In the genomic region with DNA sequence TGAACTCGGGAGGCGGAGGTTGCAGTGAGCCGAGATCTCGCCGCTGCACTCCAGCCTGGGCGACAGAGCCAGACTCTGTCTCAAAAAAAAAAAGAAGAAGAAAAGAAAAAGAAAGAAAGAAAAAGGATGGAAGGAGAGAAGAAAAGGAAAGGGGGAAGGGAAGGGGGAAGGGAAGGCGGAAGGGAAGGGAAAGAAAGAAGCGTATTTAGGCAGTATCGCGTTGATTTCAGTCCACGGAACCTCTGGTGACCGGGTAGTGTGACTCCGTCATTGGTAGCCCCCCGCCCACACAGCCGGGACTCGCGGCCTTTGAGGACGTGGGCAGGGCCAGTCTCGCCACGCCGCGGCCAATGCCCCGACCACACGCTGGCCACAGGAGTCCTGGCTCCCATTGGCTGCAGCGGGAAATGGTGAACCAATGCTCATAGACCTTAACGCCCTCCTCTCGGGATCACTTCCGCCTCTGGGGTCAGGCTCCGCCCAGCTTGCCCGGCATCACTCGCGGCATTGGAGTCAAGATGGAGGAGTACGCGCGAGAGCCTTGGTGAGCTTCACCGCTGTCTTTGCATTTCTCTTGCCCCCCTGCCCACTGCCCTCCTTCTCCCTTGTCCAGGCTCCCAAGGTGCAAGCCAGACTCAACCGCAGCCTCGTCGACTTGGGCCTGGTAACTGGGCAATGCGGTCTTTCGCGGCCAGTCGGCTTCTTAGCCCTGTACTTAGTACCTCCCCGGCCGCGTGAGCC, we compare ENCODE assay signal across 8 cellular contexts. TPM values are rescaled to one million over a fixed set of nuclear protein-coding genes. Genes with fewer than 3 reads are reported as not detected.
DNase-seq lines count a peak whose midpoint lies in the region; ATAC-seq and TF ChIP-seq lines count a peak whose summit lies in the region.

Gene TIMM17A, plus strand, starts transcription at position 495 of the 741 bp plus-strand sequence. Its CDS starts 24 bp downstream, at position 519.

- H3K4me1 ChIP-seq in ACC112 (ENCODE audit: control insufficient read depth, insufficient read depth, low read length, unreplicated experiment) (peaks cover 11% of the 10 kb centered on the region), breast epithelium (peaks cover 0 to 6% of the 10 kb centered on the region in 2 donors), iPS-20b (ENCODE audit: insufficient read depth, low read length) (no peaks in the 10 kb centered on the region)

- H3K36me3 ChIP-seq in ACC112 (ENCODE audit: insufficient read depth, low read length) (peaks cover 19% of the 10 kb centered on the region), breast epithelium (no peaks in the 10 kb centered on the region), iPS-20b (ENCODE audit: insufficient read depth, low read depth, low read length) (peaks cover 30% of the 10 kb centered on the region)

- TF ChIP-seq CTCF in VCaP (conservative IDR thresholded peaks at IDR 0.05) (no peak), breast epithelium (IDR thresholded peaks at IDR 0.05) (no peak)

- TF ChIP-seq POLR2A in breast epithelium (IDR thresholded peaks at IDR 0.05): peak; percentile 76

- H3K27me3 ChIP-seq in ACC112 (ENCODE audit: insufficient read depth, low read length): no peaks in the 10 kb centered on the region
- H3K27me3 ChIP-seq in breast epithelium: no peaks in the 10 kb centered on the region
- H3K27me3 ChIP-seq in iPS-20b (ENCODE audit: insufficient read depth, low read length): no peaks in the 10 kb centered on the region

- ATAC-seq in GM18870 (IDR thresholded peaks at IDR 0.05; ENCODE audit: unreplicated experiment): peak; percentile 98
- ATAC-seq in HG03135 (IDR thresholded peaks at IDR 0.05; ENCODE audit: unreplicated experiment): peak; percentile 99

- peak within 1 kb of the TSS; percentile 98 for H3K4me3 ChIP-seq in ACC112 (ENCODE audit: low read depth, low read length)
- H3K4me3 ChIP-seq in breast epithelium: peak within 1 kb of the TSS; percentile 84 to 96 (median 92)
- H3K4me3 ChIP-seq in iPS-20b (ENCODE audit: low read length): peak within 1 kb of the TSS; percentile 98
- peak within 1 kb of the TSS; percentile 62 to 95 (median 82) for H3K4me3 ChIP-seq in skin epidermis

- H3K9me3 ChIP-seq in breast epithelium (no peaks in the 10 kb centered on the region), iPS-20b (ENCODE audit: insufficient read depth, low read depth, low read length) (no peaks in the 10 kb centered on the region)

- H2AFZ ChIP-seq in ACC112 (ENCODE audit: low read length, unreplicated experiment): peak within 1 kb of the TSS; percentile 66

- peak within 1 kb of the TSS; percentile 74 for H3K27ac ChIP-seq in ACC112 (ENCODE audit: low read depth, low read length)
- H3K27ac ChIP-seq in VCaP: peak within 1 kb of the TSS; percentile 85
- H3K27ac ChIP-seq in breast epithelium: peak within 1 kb of the TSS; percentile 89 to 94
- peak within 1 kb of the TSS; percentile 89 for H3K27ac ChIP-seq in iPS-20b (ENCODE audit: low read length)
- peak within 1 kb of the TSS; percentile 63 to 92 (median 88) for H3K27ac ChIP-seq in skin epidermis

- peaks cover 41% of the 10 kb centered on the region for H3K79me2 ChIP-seq in ACC112 (ENCODE audit: control insufficient read depth, insufficient read depth, low read length, unreplicated experiment)

- DNase-seq in NCI-H2196 treated with DMSO at 0.1 percent for 48 hours (lab: John Stamatoyannopoulos, UW; ENCODE audit: unreplicated experiment) (peak; percentile 96), breast epithelium (ENCODE audit: low spot score in 2 of 2) (peak; percentile 96 to 98)

- intact Hi-C loops in breast epithelium (cut with DNase I; ENCODE audit: low total_unique reads): loop anchor here (10.0 kb wide), 1 partner anchor 940 kb away; no protein-coding TSS in a partner anchor

- H3K9ac ChIP-seq in iPS-20b (ENCODE audit: low read depth, low read length): peak within 1 kb of the TSS; percentile 94

RNA-seq across cellular contexts. Expression of gene TIMM17A, which starts in this region (rescaled TPM):
- total RNA-seq in breast epithelium: 10 to 100 TPM; 24.5 to 30.1 (median 26.2) TPM

Comparison
In these comparisons a context has a peak if more than half of its experiments do, and no peak if none do; other contexts are left out.
1. Peak in every context shown above with its lines: DNase-seq, ATAC-seq, H3K4me3 ChIP-seq and H3K27ac ChIP-seq.